Comparison of ENCODE assay signal across 11 cellular contexts in genomic region chr4:136650541-136651277, GRCh38.
DNase-seq lines count a peak whose midpoint lies in the region; ATAC-seq, FAIRE-seq and TF ChIP-seq lines count a peak whose summit lies in the region.
"Had no signal": no experiment of that assay in that cellular context is flagged by ENCODE, and none has a peak within 500 bp of the region (broad histone marks: within the 10 kb centered on the region; RNA-seq: fewer than 3 reads in every experiment).

No MANE protein-coding gene starts in this region.

- intact Hi-C loops in activated CD4-positive, alpha-beta T cell treated with anti-CD3 and anti-CD28 coated beads for 36 hours (cut with DNase I, micrococcal nuclease): no loop called here

- H3K4me1 Mint-ChIP-seq in activated CD4-positive, alpha-beta T cell treated with anti-CD3 and anti-CD28 coated beads for 36 hours: no peaks in the 10 kb centered on the region
- H3K4me1 Mint-ChIP-seq: activated B cell treated with CpG ODN at 0.5 μM for 24 hours had no signal

- DNase-seq in ACHN (peak; percentile 28), NCI-H1092 treated with DMSO at 0.1 percent for 48 hours (lab: John Stamatoyannopoulos, UW) (peak; percentile 93), cardiac fibroblast (ENCODE audit: low read depth in 2 of 2) (peak; percentile 0 to 65), OCI-M1 (lab: John Stamatoyannopoulos, UW) (no peak), GM19239 (ENCODE audit: insufficient read length, low spot score) (no peak)
- no peak for DNase-seq in activated CD4-positive, alpha-beta T cell treated with anti-CD3 and anti-CD28 coated beads for 36 hours
- no peak for DNase-seq in activated CD4-positive, alpha-beta T cell treated with anti-CD3 and anti-CD28 coated beads, Interleukin-2, amount 50 U/mL, for 48 hours
- DNase-seq: activated B cell treated with CpG ODN at 0.5 μM for 24 hours had no signal

- CTCF ChIA-PET in activated CD4-positive, alpha-beta T cell treated with anti-CD3 and anti-CD28 coated beads for 36 hours (lab: Charles Lee): no interaction called here

- H3K4me3 ChIP-seq in cardiac fibroblast (replicated peaks in 1 of 2; ENCODE audit: low read depth in 2 of 2, low read length in 2 of 2): no peak overlapping the region
- H3K4me3 ChIP-seq: skin epidermis had no signal

- no peak overlapping the region for H3K27ac Mint-ChIP-seq in activated CD4-positive, alpha-beta T cell treated with anti-CD3 and anti-CD28 coated beads for 36 hours
- H3K27ac Mint-ChIP-seq: activated B cell treated with CpG ODN at 0.5 μM for 24 hours had no signal

- no peaks in the 10 kb centered on the region for H3K9me3 Mint-ChIP-seq in activated CD4-positive, alpha-beta T cell treated with anti-CD3 and anti-CD28 coated beads for 36 hours (ENCODE audit: low read depth)
- H3K9me3 Mint-ChIP-seq: activated B cell treated with CpG ODN at 0.5 μM for 24 hours had no signal

- no peak for TF ChIP-seq CTCF in cardiac fibroblast (IDR thresholded peaks at IDR 0.05; ENCODE audit: low read depth, low read length)

- ATAC-seq in GM21717 (IDR thresholded peaks at IDR 0.05; ENCODE audit: unreplicated experiment): peak; percentile 60
- ATAC-seq in activated CD4-positive, alpha-beta T cell treated with anti-CD3 and anti-CD28 coated beads for 36 hours: no peak

- H3K4me3 Mint-ChIP-seq in activated CD4-positive, alpha-beta T cell treated with anti-CD3 and anti-CD28 coated beads for 36 hours: no peak overlapping the region
- H3K4me3 Mint-ChIP-seq: activated B cell treated with CpG ODN at 0.5 μM for 24 hours had no signal

- in situ Hi-C loops in ACHN (cut with HindIII; ENCODE audit: low pct_ligation_motif_present, low pct_unique_long_range_greater_than_20kb, low sequenced_read_pairs): no loop called here

- FAIRE-seq in GM19239 (lab: Jason Lieb, UNC): no peak
- FAIRE-seq: keratinocyte had no signal

- H3K27me3 Mint-ChIP-seq in activated CD4-positive, alpha-beta T cell treated with anti-CD3 and anti-CD28 coated beads for 36 hours: no peaks in the 10 kb centered on the region
- H3K27me3 Mint-ChIP-seq: activated B cell treated with CpG ODN at 0.5 μM for 24 hours had no signal

- POLR2A ChIA-PET in activated CD4-positive, alpha-beta T cell treated with anti-CD3 and anti-CD28 coated beads for 36 hours (lab: Charles Lee): no interaction called here

- no peaks in the 10 kb centered on the region for H3K36me3 Mint-ChIP-seq in activated CD4-positive, alpha-beta T cell treated with anti-CD3 and anti-CD28 coated beads for 36 hours (ENCODE audit: low read depth)

Comparison
In these comparisons a context has a peak if more than half of its experiments do, and no peak if none do; other contexts are left out.
1. DNase-seq: peak in ACHN (single experiment), NCI-H1092 treated with DMSO at 0.1 percent for 48 hours (single experiment) and cardiac fibroblast (2 of 2); none in OCI-M1 (single experiment), activated CD4-positive, alpha-beta T cell treated with anti-CD3 and anti-CD28 coated beads for 36 hours (single experiment), activated CD4-positive, alpha-beta T cell treated with anti-CD3 and anti-CD28 coated beads, Interleukin-2, amount 50 U/mL, for 48 hours (0 of 2) and GM19239 (single experiment).